Comparison of ENCODE assay signal across 19 cellular contexts in the genomic region with DNA sequence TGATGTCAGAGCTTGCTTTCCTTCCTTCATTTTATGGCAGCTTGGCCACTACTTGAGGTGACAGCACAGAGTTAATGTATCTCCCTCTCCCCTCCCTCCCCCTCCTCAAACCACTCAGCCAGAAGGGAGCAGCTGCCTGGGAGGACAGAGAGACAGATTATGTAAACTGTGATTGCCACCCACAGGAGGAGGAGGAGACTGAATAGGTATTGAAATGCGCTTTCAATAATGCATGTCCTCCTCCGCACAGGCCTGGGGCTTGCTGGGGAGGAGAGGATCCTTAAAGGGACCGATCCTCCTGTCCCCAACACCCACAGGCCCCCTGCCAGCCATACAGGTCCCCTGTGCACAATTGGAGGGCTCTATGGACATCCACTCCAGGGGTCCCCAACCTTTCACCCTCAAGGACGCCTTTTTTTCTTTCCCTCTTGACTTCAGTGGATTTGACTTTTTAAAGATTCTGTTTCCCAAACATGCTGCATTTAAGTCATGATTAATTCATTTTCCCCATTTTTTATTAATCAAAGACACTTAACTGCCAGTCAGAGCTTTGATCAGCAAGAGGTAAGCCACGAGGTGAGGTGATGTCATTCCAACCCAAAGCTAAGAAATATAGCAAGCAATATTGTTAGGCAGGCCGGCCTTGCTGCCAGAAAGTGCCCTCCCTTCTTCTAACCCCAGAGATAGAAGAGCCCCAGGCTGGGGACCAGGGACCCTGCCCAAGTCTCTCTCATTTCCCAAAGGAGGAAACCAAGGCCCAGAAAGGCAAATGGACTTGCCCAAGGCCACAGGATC. TPM values are rescaled to one million over a fixed set of nuclear protein-coding genes. Genes with fewer than 3 reads are reported as not detected.
DNase-seq lines count a peak whose midpoint lies in the region; ATAC-seq and TF ChIP-seq lines count a peak whose summit lies in the region.
"Had no signal": no experiment of that assay in that cellular context is flagged by ENCODE, and none has a peak within 500 bp of the region (broad histone marks: within the 10 kb centered on the region; RNA-seq: fewer than 3 reads in every experiment).

No MANE protein-coding gene starts in this region.

- H3K9me3 Mint-ChIP-seq in activated CD4-positive, alpha-beta T cell treated with anti-CD3 and anti-CD28 coated beads, Interleukin-2, amount 10 ng/mL, durations not matched to agents 7 days and 5 days: no peaks in the 10 kb centered on the region
- no peaks in the 10 kb centered on the region for H3K9me3 Mint-ChIP-seq in MCF 10A (ENCODE audit: unreplicated experiment)
- H3K9me3 Mint-ChIP-seq: activated CD4-positive, alpha-beta memory T cell treated with anti-CD3 and anti-CD28 coated beads for 36 hours; stimulated activated effector memory CD8-positive, alpha-beta T cell treated with anti-CD3 and anti-CD28 coated beads, Interleukin-12 subunit alpha, Interleukin-12 subunit beta, amount 100 ng/mL, for 72 hours had no signal

- no peak for TF ChIP-seq CTCF in hepatocyte (IDR thresholded peaks at IDR 0.05; ENCODE audit: poor library complexity)
- no peak for TF ChIP-seq CTCF in MCF 10A (IDR thresholded peaks at IDR 0.05; ENCODE audit: unreplicated experiment)

- no peaks in the 10 kb centered on the region for H3K9me3 ChIP-seq in hepatocyte (ENCODE audit: low read depth)
- H3K9me3 ChIP-seq: right atrium auricular region had no signal

- peaks cover 4% of the 10 kb centered on the region for H3K4me1 Mint-ChIP-seq in activated CD4-positive, alpha-beta T cell treated with anti-CD3 and anti-CD28 coated beads, Interleukin-2, amount 10 ng/mL, durations not matched to agents 7 days and 5 days
- peaks cover 11% of the 10 kb centered on the region for H3K4me1 Mint-ChIP-seq in MCF 10A (ENCODE audit: insufficient read depth, unreplicated experiment)

- ATAC-seq in GM18505 (IDR thresholded peaks at IDR 0.05; ENCODE audit: unreplicated experiment): no peak
- ATAC-seq: left cardiac atrium; stimulated activated effector memory CD8-positive, alpha-beta T cell treated with anti-CD3 and anti-CD28 coated beads, Interleukin-12 subunit alpha, Interleukin-12 subunit beta, amount 100 ng/mL, for 72 hours had no signal

- no peaks in the 10 kb centered on the region for H3K36me3 Mint-ChIP-seq in activated CD4-positive, alpha-beta T cell treated with anti-CD3 and anti-CD28 coated beads, Interleukin-2, amount 10 ng/mL, durations not matched to agents 7 days and 5 days (ENCODE audit: low read depth)
- no peaks in the 10 kb centered on the region for H3K36me3 Mint-ChIP-seq in MCF 10A (ENCODE audit: insufficient read depth, unreplicated experiment)
- H3K36me3 Mint-ChIP-seq: activated CD4-positive, alpha-beta memory T cell treated with anti-CD3 and anti-CD28 coated beads for 36 hours; stimulated activated effector memory CD8-positive, alpha-beta T cell treated with anti-CD3 and anti-CD28 coated beads, Interleukin-12 subunit alpha, Interleukin-12 subunit beta, amount 100 ng/mL, for 72 hours had no signal

- peaks cover 6% of the 10 kb centered on the region for H3K27me3 Mint-ChIP-seq in activated CD4-positive, alpha-beta T cell treated with anti-CD3 and anti-CD28 coated beads, Interleukin-2, amount 10 ng/mL, durations not matched to agents 7 days and 5 days
- H3K27me3 Mint-ChIP-seq in MCF 10A (ENCODE audit: insufficient read depth, unreplicated experiment): no peaks in the 10 kb centered on the region

- no peaks in the 10 kb centered on the region for H3K27me3 ChIP-seq in hepatocyte
- H3K27me3 ChIP-seq: BLaER1 treated with 17β-estradiol and CSF1 and Interleukin-3, amounts not matched to agents 10 nM and 100 nM; right atrium auricular region had no signal

- BruUV-seq in MCF 10A (replicated peaks; lab: Mats Ljungman, UMichigan): no TSS peak

- H4K20me1 ChIP-seq in hepatocyte (ENCODE audit: insufficient read depth, poor library complexity, severe bottlenecking): no peaks in the 10 kb centered on the region

- intact Hi-C loops in MCF 10A (cut with micrococcal nuclease): no loop called here

- no peaks in the 10 kb centered on the region for H3K36me3 ChIP-seq in hepatocyte (replicated peaks; ENCODE audit: insufficient read depth, low read depth)
- H3K36me3 ChIP-seq: BLaER1 treated with 17β-estradiol and CSF1 and Interleukin-3, amounts not matched to agents 10 nM and 100 nM; right atrium auricular region had no signal

- no peak overlapping the region for H3K4me2 ChIP-seq in hepatocyte

- no peak overlapping the region for H3K4me3 ChIP-seq in hepatocyte
- H3K4me3 ChIP-seq: BLaER1 treated with 17β-estradiol and CSF1 and Interleukin-3, amounts not matched to agents 10 nM and 100 nM; right atrium auricular region had no signal

- TF ChIP-seq POLR2A in GM18505 (IDR thresholded peaks at IDR 0.05; ENCODE audit: borderline replicate concordance, extremely low read depth, insufficient read depth, insufficient read length): no peak

- WGBS in hepatocyte (ENCODE audit: low lambda C conversion rate, missing lambda C conversion rate): 45% methylated on average over 6 of the region's 6 CpGs

- CTCF ChIA-PET in activated CD4-positive, alpha-beta T cell treated with anti-CD3 and anti-CD28 coated beads, Interleukin-2, amount 10 ng/mL, durations not matched to agents 7 days and 5 days (lab: Charles Lee): interaction anchor here (1.5 kb wide), 1 partner anchor 9 kb away, joined by 6 read pairs; no protein-coding TSS in a partner anchor
- CTCF ChIA-PET in MCF 10A (lab: Yijun Ruan, JAX): interaction anchor here (0.7 to 1.2 kb wide), 4 partner anchors 14 to 97 kb away, joined by 3 to 4 read pairs (median 3); no protein-coding TSS in a partner anchor

- no peaks in the 10 kb centered on the region for H3K79me2 ChIP-seq in hepatocyte

- no peak overlapping the region for H3K27ac ChIP-seq in hepatocyte
- H3K27ac ChIP-seq: BLaER1 treated with 17β-estradiol and CSF1 and Interleukin-3, amounts not matched to agents 10 nM and 100 nM; right atrium auricular region had no signal

- POLR2A ChIA-PET in activated CD4-positive, alpha-beta T cell treated with anti-CD3 and anti-CD28 coated beads, Interleukin-2, amount 10 ng/mL, durations not matched to agents 7 days and 5 days (lab: Charles Lee): no interaction called here
- POLR2A ChIA-PET in MCF 10A (lab: Yijun Ruan, JAX): interaction anchor here (1.1 kb wide), 1 partner anchor 27 kb away, joined by 3 read pairs; no protein-coding TSS in a partner anchor

- no peak overlapping the region for H3K4me3 Mint-ChIP-seq in activated CD4-positive, alpha-beta T cell treated with anti-CD3 and anti-CD28 coated beads, Interleukin-2, amount 10 ng/mL, durations not matched to agents 7 days and 5 days
- H3K4me3 Mint-ChIP-seq in MCF 10A (ENCODE audit: unreplicated experiment): no peak overlapping the region
- H3K4me3 Mint-ChIP-seq: activated CD4-positive, alpha-beta memory T cell treated with anti-CD3 and anti-CD28 coated beads for 36 hours; activated T-helper 1 cell treated with anti-CD3 and anti-CD28 coated beads, Interleukin-12 subunit alpha, Interleukin-12 subunit beta, Interleukin-2, Interleukin-4 antibody, amounts not matched to agents 30 ng/mL and 10 ng/mL and 1 ng/mL, durations not matched to agents 14 hours and 24 hours and 36 hours; stimulated activated effector memory CD8-positive, alpha-beta T cell treated with anti-CD3 and anti-CD28 coated beads, Interleukin-12 subunit alpha, Interleukin-12 subunit beta, amount 100 ng/mL, for 72 hours had no signal

- H3K27ac Mint-ChIP-seq in activated CD4-positive, alpha-beta T cell treated with anti-CD3 and anti-CD28 coated beads, Interleukin-2, amount 10 ng/mL, durations not matched to agents 7 days and 5 days: no peak overlapping the region
- no peak overlapping the region for H3K27ac Mint-ChIP-seq in MCF 10A (ENCODE audit: low read depth, unreplicated experiment)
- H3K27ac Mint-ChIP-seq: activated CD4-positive, alpha-beta memory T cell treated with anti-CD3 and anti-CD28 coated beads for 36 hours; stimulated activated effector memory CD8-positive, alpha-beta T cell treated with anti-CD3 and anti-CD28 coated beads, Interleukin-12 subunit alpha, Interleukin-12 subunit beta, amount 100 ng/mL, for 72 hours had no signal

- H3K9me2 ChIP-seq in hepatocyte (replicated peaks; ENCODE audit: insufficient read depth): no peaks in the 10 kb centered on the region

- DNase-seq in DMS79 (lab: John Stamatoyannopoulos, UW) (peak; percentile 33), NCI-H146 (lab: John Stamatoyannopoulos, UW) (peak; percentile 74), NCI-H69 (lab: John Stamatoyannopoulos, UW) (peak; percentile 97), iPS-NIHi7 (ENCODE audit: extremely low spot score) (peak; percentile 89), hepatocyte (ENCODE audit: low spot score) (no peak), MCF 10A (ENCODE audit: unreplicated experiment) (no peak)
- no peak for DNase-seq in activated CD4-positive, alpha-beta T cell treated with anti-CD3 and anti-CD28 coated beads, Interleukin-2, amount 10 ng/mL, durations not matched to agents 7 days and 5 days
- DNase-seq: activated CD4-positive, alpha-beta memory T cell treated with anti-CD3 and anti-CD28 coated beads for 36 hours; erythroblast; GOT3; KBM-7; left cardiac atrium; SIG-M5; stimulated activated CD4-positive, alpha-beta T cell treated with anti-CD3 and anti-CD28 coated beads, Interleukin-4, amount 100 ng/mL, for 1 hour had no signal

- no peak overlapping the region for H2AFZ ChIP-seq in hepatocyte

- no peaks in the 10 kb centered on the region for H3K4me1 ChIP-seq in hepatocyte (ENCODE audit: insufficient read depth)
- H3K4me1 ChIP-seq: right atrium auricular region had no signal

RNA-seq across cellular contexts. Expression of a gene that starts 47.5 kb away (rescaled TPM):
- not detected for total RNA-seq in activated CD4-positive, alpha-beta T cell treated with anti-CD3 and anti-CD28 coated beads, Interleukin-2, amount 10 ng/mL, durations not matched to agents 7 days and 5 days
- 0.10 and 0.32 TPM in 2 replicates for total RNA-seq in hepatocyte
- 0.33 and 0.41 TPM in 2 replicates for polyA plus RNA-seq in hepatocyte
- total RNA-seq in MCF 10A (2022): not detected in 2 replicates
- total RNA-seq: activated CD4-positive, alpha-beta memory T cell treated with anti-CD3 and anti-CD28 coated beads for 36 hours; activated T-helper 1 cell treated with anti-CD3 and anti-CD28 coated beads, Interleukin-12 subunit alpha, Interleukin-12 subunit beta, Interleukin-2, Interleukin-4 antibody, amounts not matched to agents 30 ng/mL and 10 ng/mL and 1 ng/mL, durations not matched to agents 14 hours and 24 hours and 36 hours; left cardiac atrium; right atrium auricular region had no signal

Comparison
In these comparisons a context has a peak if more than half of its experiments do, and no peak if none do; other contexts are left out.
1. DNase-seq: peak in DMS79 (single experiment), NCI-H146 (single experiment), NCI-H69 (single experiment) and iPS-NIHi7 (single experiment); none in activated CD4-positive, alpha-beta T cell treated with anti-CD3 and anti-CD28 coated beads, Interleukin-2, amount 10 ng/mL, durations not matched to agents 7 days and 5 days (single experiment), hepatocyte (single experiment) and MCF 10A (single experiment).